ENCODE assay signal across 23 cellular contexts in the genomic region with DNA sequence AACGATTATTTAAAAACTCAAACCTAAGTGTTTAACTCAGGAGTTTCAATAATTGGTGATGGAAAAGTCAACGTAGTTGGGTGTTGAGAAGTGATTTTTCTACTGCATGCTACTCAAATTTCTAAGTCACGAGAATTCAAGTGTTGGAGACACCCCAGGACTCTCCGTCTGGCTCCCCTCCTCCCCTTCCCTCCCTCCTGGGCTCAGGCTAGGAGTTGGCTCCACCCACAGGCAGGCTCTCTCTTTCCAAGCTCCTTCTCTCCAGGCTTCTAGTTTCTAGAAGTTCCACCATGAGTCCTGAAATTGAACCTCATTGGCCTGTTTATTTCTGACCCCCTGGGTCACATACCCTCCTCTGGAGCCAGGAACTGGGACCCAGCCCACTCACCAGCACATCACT.
DNase-seq lines count a peak whose midpoint lies in the region; ATAC-seq and TF ChIP-seq lines count a peak whose summit lies in the region.
"Had no signal": no experiment of that assay in that cellular context is flagged by ENCODE, and none has a peak within 500 bp of the region (broad histone marks: within the 10 kb centered on the region; RNA-seq: fewer than 3 reads in every experiment).

No MANE protein-coding gene starts in this region.

- H3K27ac ChIP-seq in GM23338 (ENCODE audit: low read depth), result no peak overlapping the region
- H3K27ac ChIP-seq in iPS-20b (ENCODE audit: low read length), result no peak overlapping the region
- H3K27ac ChIP-seq in neural progenitor cell, result no peak overlapping the region
- H3K27ac ChIP-seq: BLaER1, GM23248, Peyer's patch, SK-N-MC had no signal

- H3K9me3 ChIP-seq in iPS-20b (ENCODE audit: insufficient read depth, low read depth, low read length) (no peaks in the 10 kb centered on the region), neural progenitor cell (ENCODE audit: low read depth) (no peaks in the 10 kb centered on the region)
- H3K9me3 ChIP-seq: BLaER1, Peyer's patch had no signal

- DNase-seq in GM23338 (ENCODE audit: low spot score), result peak; percentile 40
- no peak for DNase-seq in WTC11 (ENCODE audit: low spot score)
- DNase-seq in neural progenitor cell (ENCODE audit: low spot score), result no peak
- no peak for DNase-seq in GM10266 (ENCODE audit: extremely low spot score)
- DNase-seq in activated CD4-positive, CD25-positive, alpha-beta regulatory T cell treated with anti-CD3 and anti-CD28 coated beads, Interleukin-2, amount 50 U/mL, for 72 hours, result no peak
- DNase-seq: CD4-positive, CD25-positive, alpha-beta regulatory T cell; GM23248; KBM-7; MV-4-11; NCI-H1105; NCI-H1436 treated with DMSO at 0.1 percent for 48 hours; NCI-H1930; NCI-H2107; NCI-H446 treated with DMSO at 0.1 percent for 48 hours; NCI-H526; NCI-H82; OCI-M1; Peyer's patch; SIG-M5 had no signal

- no peak for ATAC-seq in GM23338
- ATAC-seq in WTC11, result peak; percentile 46; the same call in 1 of the 2 replicates
- ATAC-seq in HG03045 (IDR thresholded peaks at IDR 0.05; ENCODE audit: unreplicated experiment), result no peak

- CTCF ChIA-PET in WTC11 (lab: Charles Lee), result no interaction called here

- H2AFZ ChIP-seq in GM23338 (no peak overlapping the region), neural progenitor cell (replicated peaks) (peak overlapping the region; percentile 65)
- H2AFZ ChIP-seq: GM23248 had no signal

- POLR2A ChIA-PET in WTC11 (lab: Charles Lee), result no interaction called here

- peaks cover 4% of the 10 kb centered on the region for H3K27me3 Mint-ChIP-seq in GM23338 (ENCODE audit: insufficient read depth, low read depth, poor library complexity)
- H3K27me3 Mint-ChIP-seq in WTC11 (ENCODE audit: low read depth), result peaks cover 16% of the 10 kb centered on the region
- H3K27me3 Mint-ChIP-seq in neural progenitor cell (ENCODE audit: insufficient read depth, low read depth), result peaks cover 2% of the 10 kb centered on the region
- H3K27me3 Mint-ChIP-seq: CD4-positive, CD25-positive, alpha-beta regulatory T cell had no signal

- no peaks in the 10 kb centered on the region for H4K20me1 ChIP-seq in GM23338 (replicated peaks; ENCODE audit: insufficient read depth)
- H4K20me1 ChIP-seq in neural progenitor cell (ENCODE audit: low read depth), result no peaks in the 10 kb centered on the region
- H4K20me1 ChIP-seq: BLaER1 had no signal

- no peaks in the 10 kb centered on the region for H3K4me1 Mint-ChIP-seq in GM23338
- no peaks in the 10 kb centered on the region for H3K4me1 Mint-ChIP-seq in WTC11
- peaks cover 39% of the 10 kb centered on the region for H3K4me1 Mint-ChIP-seq in neural progenitor cell
- H3K4me1 Mint-ChIP-seq: CD4-positive, CD25-positive, alpha-beta regulatory T cell had no signal

- no peaks in the 10 kb centered on the region for H3K27me3 ChIP-seq in GM23338 (ENCODE audit: insufficient read depth)
- no peaks in the 10 kb centered on the region for H3K27me3 ChIP-seq in iPS-20b (ENCODE audit: insufficient read depth, low read length)
- H3K27me3 ChIP-seq in neural progenitor cell, result no peaks in the 10 kb centered on the region
- H3K27me3 ChIP-seq: BLaER1, Peyer's patch had no signal

- no peaks in the 10 kb centered on the region for H3K36me3 ChIP-seq in GM23338 (ENCODE audit: insufficient read depth)
- H3K36me3 ChIP-seq in iPS-20b (ENCODE audit: insufficient read depth, low read depth, low read length), result no peaks in the 10 kb centered on the region
- no peaks in the 10 kb centered on the region for H3K36me3 ChIP-seq in neural progenitor cell
- H3K36me3 ChIP-seq: BLaER1, Peyer's patch had no signal

- H3K4me3 Mint-ChIP-seq in GM23338 (no peak overlapping the region), WTC11 (no peak overlapping the region), neural progenitor cell (no peak overlapping the region)
- H3K4me3 Mint-ChIP-seq: CD4-positive, CD25-positive, alpha-beta regulatory T cell had no signal

- H3K9ac ChIP-seq in iPS-20b (ENCODE audit: low read depth, low read length) (peak overlapping the region; percentile 47; the same call in 1 of the 2 replicates), neural progenitor cell (no peak overlapping the region)
- H3K9ac ChIP-seq: BLaER1, GM23248 had no signal

- H3K4me3 ChIP-seq in GM23338 (no peak overlapping the region), iPS-20b (ENCODE audit: low read length) (no peak overlapping the region), neural progenitor cell (no peak overlapping the region)
- H3K4me3 ChIP-seq: BLaER1, GM23248, Peyer's patch, SK-N-MC had no signal

- H3K36me3 Mint-ChIP-seq in GM23338 (ENCODE audit: low read depth) (peaks cover 44% of the 10 kb centered on the region), WTC11 (peaks cover 51% of the 10 kb centered on the region), neural progenitor cell (peaks cover 7% of the 10 kb centered on the region)
- H3K36me3 Mint-ChIP-seq: CD4-positive, CD25-positive, alpha-beta regulatory T cell had no signal

- H3K27ac Mint-ChIP-seq in GM23338, result no peak overlapping the region
- H3K27ac Mint-ChIP-seq in WTC11, result no peak overlapping the region
- H3K27ac Mint-ChIP-seq in neural progenitor cell, result no peak overlapping the region
- H3K27ac Mint-ChIP-seq: CD4-positive, CD25-positive, alpha-beta regulatory T cell had no signal

- H3F3A ChIP-seq in GM23338 (replicated peaks; ENCODE audit: low read depth) (no peaks in the 10 kb centered on the region), neural progenitor cell (ENCODE audit: low read depth) (no peaks in the 10 kb centered on the region)

- H3K9me2 ChIP-seq in GM23338 (ENCODE audit: insufficient read depth), result no peaks in the 10 kb centered on the region

- peak in 1 of 2 experiments; percentile 22; a peak in 2 of 4 replicates for TF ChIP-seq CTCF in GM23338 (conservative IDR thresholded peaks at IDR 0.05; ENCODE audit: low read depth in 2 of 2)
- TF ChIP-seq CTCF in WTC11 (IDR thresholded peaks at IDR 0.05), result no peak
- no peak for TF ChIP-seq CTCF in neural progenitor cell (IDR thresholded peaks at IDR 0.05)
- no peak for TF ChIP-seq CTCF in GM10266 (IDR thresholded peaks at IDR 0.05; ENCODE audit: control insufficient read depth, insufficient read depth, low read depth, missing control alignments)

- H3K9me3 Mint-ChIP-seq in GM23338, result no peaks in the 10 kb centered on the region; the same call in none of the 3 replicates
- peaks cover 67% of the 10 kb centered on the region for H3K9me3 Mint-ChIP-seq in WTC11
- peaks cover 2% of the 10 kb centered on the region for H3K9me3 Mint-ChIP-seq in neural progenitor cell

- H3K4me2 ChIP-seq in GM23338 (no peak overlapping the region), neural progenitor cell (no peak overlapping the region)
- H3K4me2 ChIP-seq: BLaER1 had no signal

- H3K79me2 ChIP-seq in GM23338 (replicated peaks; ENCODE audit: insufficient read depth) (no peaks in the 10 kb centered on the region; the same call in 1 of the 2 replicates), neural progenitor cell (ENCODE audit: low read depth) (no peaks in the 10 kb centered on the region)

- H3K4me1 ChIP-seq in GM23338 (ENCODE audit: insufficient read depth) (peaks cover 19% of the 10 kb centered on the region), iPS-20b (ENCODE audit: insufficient read depth, low read length) (peaks cover 26% of the 10 kb centered on the region; the same call in 1 of the 2 replicates), neural progenitor cell (peaks cover 3% of the 10 kb centered on the region)
- H3K4me1 ChIP-seq: BLaER1, Peyer's patch had no signal

TF ChIP-seq in GM23338, 12 proteins besides CTCF, POLR2A, EP300 and RAD21 (continues in another document):
- no peak for TF ChIP-seq STAT1 (IDR thresholded peaks at IDR 0.05; ENCODE audit: unreplicated experiment)
- TF ChIP-seq NANOG (IDR thresholded peaks at IDR 0.05; ENCODE audit: borderline replicate concordance), result no peak
- TF ChIP-seq EZH2 (IDR thresholded peaks at IDR 0.05; ENCODE audit: low read depth, unreplicated experiment), result no peak

TF ChIP-seq in WTC11, 78 proteins besides CTCF, POLR2A, EP300 and RAD21:
- TF ChIP-seq ZNF671 (CRISPR knock-in tag; IDR thresholded peaks at IDR 0.05), result no peak
- TF ChIP-seq, protein P1, sequence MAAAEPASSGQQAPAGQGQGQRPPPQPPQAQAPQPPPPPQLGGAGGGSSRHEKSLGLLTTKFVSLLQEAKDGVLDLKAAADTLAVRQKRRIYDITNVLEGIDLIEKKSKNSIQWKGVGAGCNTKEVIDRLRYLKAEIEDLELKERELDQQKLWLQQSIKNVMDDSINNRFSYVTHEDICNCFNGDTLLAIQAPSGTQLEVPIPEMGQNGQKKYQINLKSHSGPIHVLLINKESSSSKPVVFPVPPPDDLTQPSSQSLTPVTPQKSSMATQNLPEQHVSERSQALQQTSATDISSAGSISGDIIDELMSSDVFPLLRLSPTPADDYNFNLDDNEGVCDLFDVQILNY (CRISPR knock-in tag; IDR thresholded peaks at IDR 0.05), result no peak
- no peak for TF ChIP-seq HMGA2 (CRISPR knock-in tag; IDR thresholded peaks at IDR 0.05)
- TF ChIP-seq RORB (CRISPR knock-in tag; IDR thresholded peaks at IDR 0.05), result no peak
- no peak for TF ChIP-seq ZNF317 (CRISPR knock-in tag; IDR thresholded peaks at IDR 0.05; ENCODE audit: borderline replicate concordance, low read depth)
- TF ChIP-seq, protein P2, sequence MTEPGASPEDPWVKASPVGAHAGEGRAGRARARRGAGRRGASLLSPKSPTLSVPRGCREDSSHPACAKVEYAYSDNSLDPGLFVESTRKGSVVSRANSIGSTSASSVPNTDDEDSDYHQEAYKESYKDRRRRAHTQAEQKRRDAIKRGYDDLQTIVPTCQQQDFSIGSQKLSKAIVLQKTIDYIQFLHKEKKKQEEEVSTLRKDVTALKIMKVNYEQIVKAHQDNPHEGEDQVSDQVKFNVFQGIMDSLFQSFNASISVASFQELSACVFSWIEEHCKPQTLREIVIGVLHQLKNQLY (CRISPR knock-in tag; IDR thresholded peaks at IDR 0.05), result no peak
TF ChIP-seq in WTC11: peak in this region for 0.
